ENCODE assay signal across 26 cellular contexts in genomic region chr7:2273866-2274265, GRCh38.
"Had no signal": no experiment of that assay in that cellular context is flagged by ENCODE, and none has a peak within 500 bp of the region (broad histone marks: within the 10 kb centered on the region; RNA-seq: fewer than 3 reads in every experiment).

No MANE protein-coding gene starts in this region.

- DNase-seq: activated CD4-positive, alpha-beta T cell treated with anti-CD3 and anti-CD28 coated beads for 4 hours; activated CD4-positive, alpha-beta T cell treated with anti-CD3 and anti-CD28 coated beads, Interleukin-2, amount 50 U/mL, for 4 hours; activated naive CD4-positive, alpha-beta T cell treated with anti-CD3 and anti-CD28 coated beads for 36 hours; activated naive CD8-positive, alpha-beta T cell treated with anti-CD3 and anti-CD28 coated beads for 36 hours; activated T-cell treated with anti-CD3 and anti-CD28 coated beads for 4 hours; activated T-cell treated with anti-CD3 and anti-CD28 coated beads, Interleukin-2, amount 50 U/mL, for 72 hours; adrenal gland; brain microvascular endothelial cell; islet precursor cell; left cardiac atrium; left ventricle myocardium superior; naive B cell; nephron progenitor cell; pancreas; sigmoid colon; small intestine; stimulated activated CD4-positive, alpha-beta T cell treated with anti-CD3 and anti-CD28 coated beads, Interleukin-4, amount 100 ng/mL, for 24 hours; T-helper 1 cell; tibial artery; upper lobe of right lung had no signal

- H3K27ac Mint-ChIP-seq: activated naive CD4-positive, alpha-beta T cell treated with anti-CD3 and anti-CD28 coated beads for 36 hours; activated naive CD8-positive, alpha-beta T cell treated with anti-CD3 and anti-CD28 coated beads for 36 hours; activated T-cell treated with anti-CD3 and anti-CD28 coated beads, Interleukin-2, amount 50 U/mL, for 72 hours; dendritic cell treated with granulocyte-macrophage colony-stimulating factor and Interleukin-4, amounts not matched to agents 40 ng/mL and 50 ng/mL, for 4 days; mesothelial cell of epicardium; nephron progenitor cell; stimulated activated memory B cell treated with anti-CD40 and anti-IgM and Interleukin-4, amounts not matched to agents 10 μg/mL and 1 μg/mL and 100 μg/mL, for 72 hours; T-helper 2 cell treated with Interferon-gamma antibody and Interleukin-4, amounts not matched to agents 5 μg/mL and 100 μg/mL, for 36 hours had no signal

- H3K9me3 Mint-ChIP-seq: activated naive CD4-positive, alpha-beta T cell treated with anti-CD3 and anti-CD28 coated beads for 36 hours; activated naive CD8-positive, alpha-beta T cell treated with anti-CD3 and anti-CD28 coated beads for 36 hours; activated T-cell treated with anti-CD3 and anti-CD28 coated beads, Interleukin-2, amount 50 U/mL, for 72 hours; dendritic cell treated with granulocyte-macrophage colony-stimulating factor and Interleukin-4, amounts not matched to agents 40 ng/mL and 50 ng/mL, for 4 days; mesothelial cell of epicardium; naive B cell; stimulated activated memory B cell treated with anti-CD40 and anti-IgM and Interleukin-4, amounts not matched to agents 10 μg/mL and 1 μg/mL and 100 μg/mL, for 72 hours; T-helper 2 cell treated with Interferon-gamma antibody and Interleukin-4, amounts not matched to agents 5 μg/mL and 100 μg/mL, for 36 hours had no signal

- H3K27me3 ChIP-seq: adrenal gland, brain microvascular endothelial cell, pancreas, sigmoid colon, suprapubic skin, tibial artery, upper lobe of right lung had no signal

- H3K4me1 Mint-ChIP-seq: activated naive CD8-positive, alpha-beta T cell treated with anti-CD3 and anti-CD28 coated beads for 36 hours; naive B cell had no signal

- H3K9me3 ChIP-seq: adrenal gland, pancreas, prostate gland, sigmoid colon, suprapubic skin, tibial artery, upper lobe of right lung had no signal

- H3K27ac ChIP-seq: adrenal gland, brain microvascular endothelial cell, pancreas, prostate gland, sigmoid colon, suprapubic skin, tibial artery, upper lobe of right lung had no signal

- H3K36me3 ChIP-seq: pancreas, prostate gland had no signal

- H3K27me3 Mint-ChIP-seq: activated naive CD8-positive, alpha-beta T cell treated with anti-CD3 and anti-CD28 coated beads for 36 hours; dendritic cell treated with granulocyte-macrophage colony-stimulating factor and Interleukin-4, amounts not matched to agents 40 ng/mL and 50 ng/mL, for 4 days; naive B cell; stimulated activated memory B cell treated with anti-CD40 and anti-IgM and Interleukin-4, amounts not matched to agents 10 μg/mL and 1 μg/mL and 100 μg/mL, for 72 hours had no signal

- H3K4me1 ChIP-seq: adrenal gland, pancreas, prostate gland, sigmoid colon, tibial artery, upper lobe of right lung had no signal

- H3K4me3 ChIP-seq: adrenal gland, pancreas, prostate gland, sigmoid colon, suprapubic skin, tibial artery, upper lobe of right lung had no signal

- ATAC-seq: activated T-cell treated with anti-CD3 and anti-CD28 coated beads, Interleukin-2, amount 50 U/mL, for 72 hours; left cardiac atrium; left ventricle myocardium superior; pancreas; stimulated activated memory B cell treated with anti-CD40 and anti-IgM and Interleukin-4, amounts not matched to agents 10 μg/mL and 1 μg/mL and 100 μg/mL, for 72 hours had no signal

- H3K4me3 Mint-ChIP-seq: activated naive CD4-positive, alpha-beta T cell treated with anti-CD3 and anti-CD28 coated beads for 36 hours; activated naive CD8-positive, alpha-beta T cell treated with anti-CD3 and anti-CD28 coated beads for 36 hours; activated T-cell treated with anti-CD3 and anti-CD28 coated beads, Interleukin-2, amount 50 U/mL, for 72 hours; dendritic cell treated with granulocyte-macrophage colony-stimulating factor and Interleukin-4, amounts not matched to agents 40 ng/mL and 50 ng/mL, for 4 days; mesothelial cell of epicardium; naive B cell; nephron progenitor cell; stimulated activated memory B cell treated with anti-CD40 and anti-IgM and Interleukin-4, amounts not matched to agents 10 μg/mL and 1 μg/mL and 100 μg/mL, for 72 hours; T-helper 2 cell treated with Interferon-gamma antibody and Interleukin-4, amounts not matched to agents 5 μg/mL and 100 μg/mL, for 36 hours had no signal
